Comparison of ENCODE assay signal across 8 cellular contexts in the genomic region with DNA sequence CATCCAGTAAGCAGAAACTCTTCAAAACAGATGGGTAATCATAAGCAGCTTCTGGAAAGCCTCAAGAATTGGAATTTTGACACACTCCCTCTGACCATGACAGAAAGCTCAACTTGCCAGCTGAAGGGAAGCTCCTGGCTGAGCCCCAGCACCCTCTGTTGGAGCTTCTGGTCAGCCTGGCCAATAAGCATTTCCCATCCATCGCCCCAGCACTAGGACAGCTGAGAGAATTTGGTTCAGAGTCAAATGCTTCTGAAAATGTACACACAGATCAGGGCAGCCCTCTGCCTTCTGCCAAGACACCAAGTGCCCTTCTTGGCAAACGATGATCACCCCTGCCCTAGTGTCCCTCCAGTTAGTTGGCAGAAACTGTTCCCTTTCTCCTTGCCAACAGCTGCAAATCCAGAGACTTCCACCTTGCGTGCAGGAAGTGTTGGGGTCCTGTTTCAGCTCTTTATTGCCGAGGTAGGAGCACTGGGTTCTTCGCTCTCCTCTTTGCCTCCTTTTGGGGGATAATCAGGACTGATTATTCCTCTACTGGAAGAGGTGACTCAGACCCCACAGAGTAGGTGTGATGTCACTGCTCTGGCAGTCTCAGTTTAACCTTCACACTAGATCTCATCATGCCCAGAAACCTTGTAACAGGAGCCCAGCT. TPM values are rescaled to one million over a fixed set of nuclear protein-coding genes. Genes with fewer than 3 reads are reported as not detected.
A peak's percentile ranks its signal among the peaks of the same experiment; 100 is the strongest.
DNase-seq lines count a peak whose midpoint lies in the region; ATAC-seq, FAIRE-seq and TF ChIP-seq lines count a peak whose summit lies in the region.

No MANE protein-coding gene starts in this region.

- H4K20me1 ChIP-seq in HepG2 (ENCODE audit: insufficient read depth, low read length): no peaks in the 10 kb centered on the region

- intact Hi-C loops in HepG2 (cut with micrococcal nuclease; ENCODE audit: unreplicated experiment) (no loop called here), ovary (cut with DNase I) (no loop called here)

- no peak for FAIRE-seq in HepG2 (lab: Jason Lieb, UNC)

- H3K79me2 ChIP-seq in HepG2 (ENCODE audit: insufficient read depth, low read length): no peaks in the 10 kb centered on the region

- H3K9me3 ChIP-seq in liver (ENCODE audit: control insufficient read depth in 4 of 4, low read length in 3 of 4) (no peaks in the 10 kb centered on the region), HepG2 (ENCODE audit: low read length) (no peaks in the 10 kb centered on the region), ovary (no peaks in the 10 kb centered on the region)

- BruUV-seq in HepG2 (replicated peaks; lab: Mats Ljungman, UMichigan): no TSS peak

- H3K4me2 ChIP-seq in HepG2 (ENCODE audit: low read depth, low read length): no peak overlapping the region

- TF ChIP-seq CTCF in liver (IDR thresholded peaks at IDR 0.05; ENCODE audit: low read depth, low read length, missing input control) (no peak), HepG2 (CRISPR knock-in tag; IDR thresholded peaks at IDR 0.05) (no peak), fibroblast of pulmonary artery (IDR thresholded peaks at IDR 0.05; ENCODE audit: low read length, missing control alignments) (no peak), ovary (IDR thresholded peaks at IDR 0.05) (no peak)

- in situ Hi-C loops in HepG2 (cut with HindIII; ENCODE audit: extremely low pct_ligation_motif_present, low pct_unique_long_range_greater_than_20kb): no loop called here

- TF ChIP-seq RAD21 in liver (IDR thresholded peaks at IDR 0.05) (peak; percentile 47 to 57), HepG2 (CRISPR knock-in tag; IDR thresholded peaks at IDR 0.05) (no peak)

- DNase-seq in HepG2 (ENCODE audit: low spot score) (no peak), fibroblast of pulmonary artery (ENCODE audit: low read depth) (peak; percentile 89), ovary (peak; percentile 55 to 69 (median 63)), SK-N-DZ (ENCODE audit: low spot score) (no peak)
- peak; percentile 75 for DNase-seq in activated CD8-positive, alpha-beta memory T cell treated with anti-CD3 and anti-CD28 coated beads for 24 hours
- no peak for DNase-seq in central memory CD4-positive, alpha-beta T cell

- TF ChIP-seq POLR2A in HepG2 (IDR thresholded peaks at IDR 0.05; ENCODE audit: insufficient read depth in 1 of 2, low read depth in 2 of 2, low read length in 2 of 2) (no peak), ovary (IDR thresholded peaks at IDR 0.05) (no peak)

- TF ChIP-seq EP300 in HepG2 (IDR thresholded peaks at IDR 0.05; ENCODE audit: low read depth in 2 of 2, low read length in 2 of 2) (no peak), HepG2 (CRISPR knock-in tag; IDR thresholded peaks at IDR 0.05; ENCODE audit: borderline replicate concordance) (no peak), ovary (IDR thresholded peaks at IDR 0.05) (no peak)

- H3K36me3 ChIP-seq in liver (ENCODE audit: control insufficient read depth in 4 of 4, insufficient read depth in 3 of 4, low read depth in 1 of 4, low read length in 3 of 4): peaks cover 0 to 4% (median 2%) of the 10 kb centered on the region in 4 donors
- peaks cover 0 to 12% of the 10 kb centered on the region in 2 experiments; a peak in 3 of 5 replicates for H3K36me3 ChIP-seq in HepG2 (replicated peaks in 1 of 2; ENCODE audit: control insufficient read depth in 1 of 2, insufficient read depth in 2 of 2, low read length in 2 of 2)
- no peaks in the 10 kb centered on the region for H3K36me3 ChIP-seq in ovary

- H3K4me1 ChIP-seq in liver (ENCODE audit: control insufficient read depth in 4 of 4, insufficient read depth in 4 of 4, low read length in 3 of 4) (peaks cover 12 to 43% (median 33%) of the 10 kb centered on the region in 4 donors), HepG2 (ENCODE audit: insufficient read depth, low read length) (peaks cover 14% of the 10 kb centered on the region; the same call in 1 of the 2 replicates), ovary (ENCODE audit: insufficient read depth) (peaks cover 6% of the 10 kb centered on the region)

- H3K27me3 ChIP-seq in liver (ENCODE audit: control insufficient read depth in 4 of 4, insufficient read depth in 4 of 4, low read length in 3 of 4) (no peaks in the 10 kb centered on the region), HepG2 (ENCODE audit: control insufficient read depth in 1 of 2, insufficient read depth in 2 of 2, low read length in 2 of 2) (no peaks in the 10 kb centered on the region), ovary (no peaks in the 10 kb centered on the region)

- CTCF ChIA-PET in HepG2 (lab: Yijun Ruan, JAX; ENCODE audit: low intra/inter-chr PET ratio, low total read pairs): no interaction called here

- 27% methylated on average over 5 of the region's 5 CpGs for WGBS in liver
- 91% methylated on average over 4 of the region's 5 CpGs for WGBS in HepG2 (ENCODE audit: low lambda C conversion rate)
- WGBS in ovary, 3 donors: 3 to 17% (median 9%) methylated on average over 5 of the region's 5 CpGs

- POLR2A ChIA-PET in HepG2 (lab: Yijun Ruan, JAX): interaction anchor here (0.9 kb wide), 1 partner anchor 11 kb away, joined by 3 read pairs; no protein-coding TSS in a partner anchor

- H3K27ac ChIP-seq in liver (ENCODE audit: low read depth in 1 of 2, low read length in 2 of 2): peak overlapping the region; percentile 89 to 98
- H3K27ac ChIP-seq in HepG2 (ENCODE audit: extremely low read length, insufficient read depth, low read length): no peak overlapping the region
- H3K27ac ChIP-seq in ovary: peak overlapping the region in 1 of 2 donors; percentile 4

- H2AFZ ChIP-seq in HepG2 (ENCODE audit: low read length): no peak overlapping the region

- H3K9ac ChIP-seq in liver (ENCODE audit: low read depth in 1 of 2, low read length in 2 of 2) (peak overlapping the region in 1 of 2 donors; percentile 44), HepG2 (ENCODE audit: insufficient read depth, low read depth, low read length) (no peak overlapping the region)

- ATAC-seq in HepG2: no peak
- ATAC-seq in GM19467 (IDR thresholded peaks at IDR 0.05; ENCODE audit: unreplicated experiment): no peak

- H3K4me3 ChIP-seq in liver (ENCODE audit: low read depth in 1 of 3, low read length in 3 of 3): peak overlapping the region in 1 of 3 donors; percentile 11
- H3K4me3 ChIP-seq in HepG2 (replicated peaks in 1 of 3; ENCODE audit: insufficient read depth in 1 of 3, low read depth in 2 of 3, low read length in 3 of 3): no peak overlapping the region
- peak overlapping the region; percentile 0 for H3K4me3 ChIP-seq in fibroblast of pulmonary artery (replicated peaks; ENCODE audit: low read depth, low read length)
- no peak overlapping the region for H3K4me3 ChIP-seq in ovary

RNA-seq across cellular contexts. Expression of gene PIGV, which starts 11.9 kb away (rescaled TPM):
- total RNA-seq in liver (10 to 100 TPM; 15.3 to 24.3 TPM), HepG2 (2016; rRNA removed; fragmentation: Illumina TruSeq; extraction: Trizol) (7.9 and 13.5 TPM in 2 replicates), ovary (10 to 100 TPM in 5 of 7 donors, 1 to 10 TPM in 2; 9.2 to 15.4 (median 10.5) TPM)
- polyA plus RNA-seq in liver (10 to 100 TPM; 13.9 to 14.2 TPM), HepG2 (2011; rRNA removed) (22.7 and 26.0 TPM in 2 replicates), ovary (10 to 100 TPM; 12.4 to 13.3 TPM)
- total RNA-seq in HepG2 (2016; cell fraction: cytosol; rRNA removed; fragmentation: Illumina TruSeq; extraction: Trizol; ENCODE audit: low read depth): 4.3 and 4.8 TPM in 2 replicates
- total RNA-seq in HepG2 (2016; cell fraction: insoluble cytoplasmic fraction; rRNA removed; fragmentation: Illumina TruSeq; extraction: Trizol): 8.9 and 14.1 TPM in 2 replicates
- total RNA-seq in HepG2 (2016; cell fraction: membrane; rRNA removed; fragmentation: Illumina TruSeq; extraction: Trizol): 9.7 and 9.9 TPM in 2 replicates
- 14.6 and 15.0 TPM in 2 replicates for total RNA-seq in HepG2 (2016; cell fraction: nucleus; rRNA removed; fragmentation: Illumina TruSeq; extraction: Trizol)
- 21.0 and 27.5 TPM in 2 replicates for polyA plus RNA-seq in HepG2 (2011; cell fraction: cytosol; rRNA removed)
- 14.3 and 18.5 TPM in 2 replicates for polyA plus RNA-seq in HepG2 (2011; cell fraction: nucleus; rRNA removed)
- polyA plus RNA-seq in HepG2 (2012): 13.6 and 14.8 TPM in 2 replicates
- 2.9 and 4.4 TPM in 2 replicates for polyA plus RNA-seq in HepG2 (2016; cell fraction: cytosol; fragmentation: Illumina TruSeq; extraction: Trizol; ENCODE audit: low read depth)
- polyA plus RNA-seq in HepG2 (2016; cell fraction: insoluble cytoplasmic fraction; fragmentation: Illumina TruSeq; extraction: Trizol; ENCODE audit: low read depth): 6.7 and 7.2 TPM in 2 replicates
- polyA plus RNA-seq in HepG2 (2016; cell fraction: membrane; fragmentation: Illumina TruSeq; extraction: Trizol; ENCODE audit: low read depth): 5.3 and 7.0 TPM in 2 replicates
- polyA plus RNA-seq in HepG2 (2016; cell fraction: nucleus; fragmentation: Illumina TruSeq; extraction: Trizol; ENCODE audit: insufficient read depth, low read depth): 16.2 and 17.4 TPM in 2 replicates
- polyA minus RNA-seq in HepG2 (2011; rRNA and poly(A)+ RNA removed; ENCODE audit: low replicate concordance): 41.6 and 80.7 TPM in 2 replicates
- 15.5 and 15.7 TPM in 2 replicates for polyA minus RNA-seq in HepG2 (2011; cell fraction: cytosol; rRNA and poly(A)+ RNA removed)
- 11.7 and 14.5 TPM in 2 replicates for polyA minus RNA-seq in HepG2 (2011; cell fraction: nucleus; rRNA and poly(A)+ RNA removed)
- polyA plus RNA-seq in SK-N-DZ (2014; cell fraction: cytosol; rRNA removed): 10.4 and 13.6 TPM in 2 replicates
- polyA plus RNA-seq in SK-N-DZ (2014; cell fraction: nucleus; rRNA removed): 5.5 and 6.5 TPM in 2 replicates

RNA-seq across cellular contexts. Expression of gene ZDHHC18, which starts 26.9 kb away (rescaled TPM):
- total RNA-seq in liver: 1 to 10 TPM; 7.6 to 8.3 TPM
- 1 to 10 TPM; 2.6 to 9.2 TPM for polyA plus RNA-seq in liver
- 9.0 and 13.2 TPM in 2 replicates for total RNA-seq in HepG2 (2016; rRNA removed; fragmentation: Illumina TruSeq; extraction: Trizol)
- 6.6 and 7.7 TPM in 2 replicates for total RNA-seq in HepG2 (2016; cell fraction: cytosol; rRNA removed; fragmentation: Illumina TruSeq; extraction: Trizol; ENCODE audit: low read depth)
- 7.9 and 11.9 TPM in 2 replicates for total RNA-seq in HepG2 (2016; cell fraction: insoluble cytoplasmic fraction; rRNA removed; fragmentation: Illumina TruSeq; extraction: Trizol)
- total RNA-seq in HepG2 (2016; cell fraction: membrane; rRNA removed; fragmentation: Illumina TruSeq; extraction: Trizol): 21.8 and 26.5 TPM in 2 replicates
- 9.5 and 10.6 TPM in 2 replicates for total RNA-seq in HepG2 (2016; cell fraction: nucleus; rRNA removed; fragmentation: Illumina TruSeq; extraction: Trizol)
- 35.3 and 40.6 TPM in 2 replicates for polyA plus RNA-seq in HepG2 (2011; rRNA removed)
- 29.0 and 30.0 TPM in 2 replicates for polyA plus RNA-seq in HepG2 (2011; cell fraction: cytosol; rRNA removed)
- polyA plus RNA-seq in HepG2 (2011; cell fraction: nucleus; rRNA removed): 32.6 and 39.8 TPM in 2 replicates
- polyA plus RNA-seq in HepG2 (2012): 12.9 and 16.3 TPM in 2 replicates
- polyA plus RNA-seq in HepG2 (2016; cell fraction: cytosol; fragmentation: Illumina TruSeq; extraction: Trizol; ENCODE audit: low read depth): 13.9 and 14.2 TPM in 2 replicates
- polyA plus RNA-seq in HepG2 (2016; cell fraction: insoluble cytoplasmic fraction; fragmentation: Illumina TruSeq; extraction: Trizol; ENCODE audit: low read depth): 13.2 and 16.6 TPM in 2 replicates
- 30.8 and 32.0 TPM in 2 replicates for polyA plus RNA-seq in HepG2 (2016; cell fraction: membrane; fragmentation: Illumina TruSeq; extraction: Trizol; ENCODE audit: low read depth)
- polyA plus RNA-seq in HepG2 (2016; cell fraction: nucleus; fragmentation: Illumina TruSeq; extraction: Trizol; ENCODE audit: insufficient read depth, low read depth): 19.3 and 23.8 TPM in 2 replicates
- polyA minus RNA-seq in HepG2 (2011; rRNA and poly(A)+ RNA removed; ENCODE audit: low replicate concordance): 33.5 and 53.0 TPM in 2 replicates
- 11.3 and 14.6 TPM in 2 replicates for polyA minus RNA-seq in HepG2 (2011; cell fraction: cytosol; rRNA and poly(A)+ RNA removed)
- 8.4 and 8.7 TPM in 2 replicates for polyA minus RNA-seq in HepG2 (2011; cell fraction: nucleus; rRNA and poly(A)+ RNA removed)
- 10 to 100 TPM; 10.7 to 15.8 (median 12.3) TPM for total RNA-seq in ovary
- polyA plus RNA-seq in ovary: 10 to 100 TPM in 1 of 2 donors, 1 to 10 TPM in 1; 9.5 to 12.9 TPM
- polyA plus RNA-seq in SK-N-DZ (2014; cell fraction: cytosol; rRNA removed): 22.8 and 25.8 TPM in 2 replicates
- polyA plus RNA-seq in SK-N-DZ (2014; cell fraction: nucleus; rRNA removed): 18.4 and 19.8 TPM in 2 replicates

Comparison
In these comparisons a context has a peak if more than half of its experiments do, and no peak if none do; other contexts are left out.
1. DNase-seq: peak in activated CD8-positive, alpha-beta memory T cell treated with anti-CD3 and anti-CD28 coated beads for 24 hours (single experiment), fibroblast of pulmonary artery (single experiment) and ovary (5 of 5); none in HepG2 (single experiment), central memory CD4-positive, alpha-beta T cell (single experiment) and SK-N-DZ (single experiment).